In genomic region chr3:170258105-170258487, GRCh38 we compare ENCODE assay signal across 9 cellular contexts. TPM values are rescaled to one million over a fixed set of nuclear protein-coding genes. Genes with fewer than 3 reads are reported as not detected.
DNase-seq lines count a peak whose midpoint lies in the region; ATAC-seq lines count a peak whose summit lies in the region.
"Had no signal": no experiment of that assay in that cellular context is flagged by ENCODE, and none has a peak within 500 bp of the region (broad histone marks: within the 10 kb centered on the region; RNA-seq: fewer than 3 reads in every experiment).

No MANE protein-coding gene starts in this region.

- peaks cover 16% of the 10 kb centered on the region for H3K9me3 Mint-ChIP-seq in activated T-cell treated with anti-CD3 and anti-CD28 coated beads, Interleukin-2, amount 50 U/mL, for 24 hours
- H3K9me3 Mint-ChIP-seq in activated CD4-positive, alpha-beta memory T cell treated with anti-CD3 and anti-CD28 coated beads, Interleukin-2, amount 10 ng/mL, durations not matched to agents 7 days and 5 days = peaks cover 7% of the 10 kb centered on the region
- peaks cover 3% of the 10 kb centered on the region for H3K9me3 Mint-ChIP-seq in stimulated activated effector memory CD8-positive, alpha-beta T cell treated with anti-CD3 and anti-CD28 coated beads, Interleukin-12 subunit alpha, Interleukin-12 subunit beta, amount 100 ng/mL, for 72 hours

- CTCF ChIA-PET in activated CD4-positive, alpha-beta memory T cell treated with anti-CD3 and anti-CD28 coated beads, Interleukin-2, amount 10 ng/mL, durations not matched to agents 7 days and 5 days (lab: Charles Lee) = no interaction called here

- POLR2A ChIA-PET in activated CD4-positive, alpha-beta memory T cell treated with anti-CD3 and anti-CD28 coated beads, Interleukin-2, amount 10 ng/mL, durations not matched to agents 7 days and 5 days (lab: Charles Lee) = no interaction called here

- no peaks in the 10 kb centered on the region for H3K27me3 Mint-ChIP-seq in activated T-cell treated with anti-CD3 and anti-CD28 coated beads, Interleukin-2, amount 50 U/mL, for 24 hours
- no peaks in the 10 kb centered on the region for H3K27me3 Mint-ChIP-seq in activated CD4-positive, alpha-beta memory T cell treated with anti-CD3 and anti-CD28 coated beads, Interleukin-2, amount 10 ng/mL, durations not matched to agents 7 days and 5 days

- H3K4me1 Mint-ChIP-seq in activated T-cell treated with anti-CD3 and anti-CD28 coated beads, Interleukin-2, amount 50 U/mL, for 24 hours (ENCODE audit: low read depth) = peaks cover 51% of the 10 kb centered on the region
- H3K4me1 Mint-ChIP-seq in activated CD4-positive, alpha-beta memory T cell treated with anti-CD3 and anti-CD28 coated beads, Interleukin-2, amount 10 ng/mL, durations not matched to agents 7 days and 5 days = peaks cover 31% of the 10 kb centered on the region
- peaks cover 23% of the 10 kb centered on the region for H3K4me1 Mint-ChIP-seq in stimulated activated effector memory CD8-positive, alpha-beta T cell treated with anti-CD3 and anti-CD28 coated beads, Interleukin-12 subunit alpha, Interleukin-12 subunit beta, amount 100 ng/mL, for 72 hours

- no peak for DNase-seq in activated T-cell treated with anti-CD3 and anti-CD28 coated beads, Interleukin-2, amount 50 U/mL, for 24 hours
- no peak for DNase-seq in activated T-cell treated with anti-CD3 and anti-CD28 coated beads, Interleukin-2, amount 50 U/mL, for 48 hours
- DNase-seq in activated CD4-positive, alpha-beta memory T cell treated with anti-CD3 and anti-CD28 coated beads, Interleukin-2, amount 10 ng/mL, durations not matched to agents 7 days and 5 days = no peak
- no peak for DNase-seq in stimulated activated effector memory CD8-positive, alpha-beta T cell treated with anti-CD3 and anti-CD28 coated beads, Interleukin-12 subunit alpha, Interleukin-12 subunit beta, amount 100 ng/mL, for 72 hours (ENCODE audit: low spot score in 2 of 2)
- DNase-seq in H4 (ENCODE audit: low spot score) = no peak
- DNase-seq: upper lobe of right lung had no signal

- ATAC-seq in HG02943 (IDR thresholded peaks at IDR 0.05; ENCODE audit: low read depth, unreplicated experiment) (peak; percentile 18), GM19035 (IDR thresholded peaks at IDR 0.05; ENCODE audit: unreplicated experiment) (no peak), GM18858 (IDR thresholded peaks at IDR 0.05; ENCODE audit: unreplicated experiment) (no peak)
- ATAC-seq in stimulated activated effector memory CD8-positive, alpha-beta T cell treated with anti-CD3 and anti-CD28 coated beads, Interleukin-12 subunit alpha, Interleukin-12 subunit beta, amount 100 ng/mL, for 72 hours = peak; percentile 66
- ATAC-seq: upper lobe of right lung had no signal

- H3K36me3 Mint-ChIP-seq in activated T-cell treated with anti-CD3 and anti-CD28 coated beads, Interleukin-2, amount 50 U/mL, for 24 hours (ENCODE audit: low read depth) = peaks cover 65% of the 10 kb centered on the region
- peaks cover 46% of the 10 kb centered on the region for H3K36me3 Mint-ChIP-seq in activated CD4-positive, alpha-beta memory T cell treated with anti-CD3 and anti-CD28 coated beads, Interleukin-2, amount 10 ng/mL, durations not matched to agents 7 days and 5 days (ENCODE audit: low read depth)
- H3K36me3 Mint-ChIP-seq in stimulated activated effector memory CD8-positive, alpha-beta T cell treated with anti-CD3 and anti-CD28 coated beads, Interleukin-12 subunit alpha, Interleukin-12 subunit beta, amount 100 ng/mL, for 72 hours = peaks cover 35% of the 10 kb centered on the region

- H3K27ac Mint-ChIP-seq in activated T-cell treated with anti-CD3 and anti-CD28 coated beads, Interleukin-2, amount 50 U/mL, for 24 hours = peak overlapping the region; percentile 97
- H3K27ac Mint-ChIP-seq in activated CD4-positive, alpha-beta memory T cell treated with anti-CD3 and anti-CD28 coated beads, Interleukin-2, amount 10 ng/mL, durations not matched to agents 7 days and 5 days = peak overlapping the region; percentile 65
- peak overlapping the region; percentile 80 for H3K27ac Mint-ChIP-seq in stimulated activated effector memory CD8-positive, alpha-beta T cell treated with anti-CD3 and anti-CD28 coated beads, Interleukin-12 subunit alpha, Interleukin-12 subunit beta, amount 100 ng/mL, for 72 hours

- H3K4me3 Mint-ChIP-seq in activated T-cell treated with anti-CD3 and anti-CD28 coated beads, Interleukin-2, amount 50 U/mL, for 24 hours = peak overlapping the region; percentile 53
- peak overlapping the region; percentile 53 for H3K4me3 Mint-ChIP-seq in activated CD4-positive, alpha-beta memory T cell treated with anti-CD3 and anti-CD28 coated beads, Interleukin-2, amount 10 ng/mL, durations not matched to agents 7 days and 5 days
- no peak overlapping the region for H3K4me3 Mint-ChIP-seq in stimulated activated effector memory CD8-positive, alpha-beta T cell treated with anti-CD3 and anti-CD28 coated beads, Interleukin-12 subunit alpha, Interleukin-12 subunit beta, amount 100 ng/mL, for 72 hours

RNA-seq across cellular contexts. Expression of gene PRKCI, which starts 35.9 kb away (rescaled TPM):
- 10 to 100 TPM; 18.6 to 25.7 TPM for total RNA-seq in activated CD4-positive, alpha-beta memory T cell treated with anti-CD3 and anti-CD28 coated beads, Interleukin-2, amount 10 ng/mL, durations not matched to agents 7 days and 5 days
- total RNA-seq in H4 (2014; rRNA removed; shearing (Covaris generic)) = 58.3 and 73.3 TPM in 2 replicates

Comparison
In these comparisons a context has a peak if more than half of its experiments do, and no peak if none do; other contexts are left out.
1. ATAC-seq: peak in HG02943 (single experiment) and stimulated activated effector memory CD8-positive, alpha-beta T cell treated with anti-CD3 and anti-CD28 coated beads, Interleukin-12 subunit alpha, Interleukin-12 subunit beta, amount 100 ng/mL, for 72 hours (single experiment); none in GM19035 (single experiment) and GM18858 (single experiment).
2. Peak in every context shown above with its lines, with median percentiles within 50 percentile points of each other: H3K27ac Mint-ChIP-seq.